Comparison of ENCODE assay signal across 7 cellular contexts in the genomic region with DNA sequence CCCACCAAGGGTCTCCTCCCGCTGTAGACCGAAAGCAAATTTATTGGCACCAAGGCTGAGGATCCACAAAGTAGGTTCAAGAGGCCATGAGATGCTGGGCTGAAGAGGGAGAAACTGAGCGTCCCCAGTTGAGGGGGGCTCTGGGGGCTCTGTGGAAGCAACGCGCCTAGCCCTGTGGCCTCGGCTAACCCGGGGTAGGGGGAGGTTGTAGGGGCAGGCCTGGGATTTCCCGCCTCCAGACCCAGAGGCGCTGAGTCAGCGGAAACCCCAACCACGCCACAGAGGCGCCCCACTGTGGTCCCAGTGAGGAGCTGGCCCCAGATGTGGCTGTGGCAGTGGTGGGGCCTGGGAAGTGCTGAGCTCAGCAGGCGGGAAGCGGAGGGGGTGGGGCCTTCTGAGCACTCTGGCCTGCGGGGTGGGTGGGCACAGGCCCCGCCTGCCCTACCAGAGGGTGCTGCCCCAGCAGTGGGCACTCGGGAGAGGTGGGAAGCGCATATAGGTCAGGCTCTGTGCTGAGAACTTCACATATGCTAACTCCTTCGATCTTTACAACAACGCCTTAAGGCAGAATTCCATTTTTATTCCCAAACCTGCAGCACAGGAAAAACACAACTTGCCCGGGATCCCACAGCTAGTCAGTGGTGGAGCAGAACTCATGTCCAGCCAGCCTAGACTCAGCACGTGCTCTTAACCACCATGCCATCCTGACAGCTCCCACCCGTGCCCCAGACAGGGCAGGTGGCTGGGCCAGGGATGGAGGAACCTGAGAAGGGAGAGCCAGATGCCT. TPM values are rescaled to one million over a fixed set of nuclear protein-coding genes. Genes with fewer than 3 reads are reported as not detected.
A peak's percentile ranks its signal among the peaks of the same experiment; 100 is the strongest.
DNase-seq lines count a peak whose midpoint lies in the region; ATAC-seq, FAIRE-seq and TF ChIP-seq lines count a peak whose summit lies in the region.

No MANE protein-coding gene starts in this region.

- H3K4me1 Mint-ChIP-seq in CD14-positive monocyte, result peaks cover 25% of the 10 kb centered on the region

- H3K4me2 ChIP-seq in K562 (ENCODE audit: insufficient read depth, low read length), result peak overlapping the region; percentile 7; the same call in 1 of the 2 replicates

- CTCF ChIA-PET in K562 (lab: Yijun Ruan, JAX; ENCODE audit: low intra/inter-chr PET ratio), result interaction anchor here (1.1 kb wide), 1 partner anchor 42 kb away, joined by 6 read pairs; no protein-coding TSS in a partner anchor

- H3K27ac Mint-ChIP-seq in CD14-positive monocyte, result no peak overlapping the region

- no peaks in the 10 kb centered on the region for H3K36me3 Mint-ChIP-seq in CD14-positive monocyte

- TF ChIP-seq CTCF in K562 (IDR thresholded peaks at IDR 0.05 in 2 of 3, conservative IDR thresholded peaks at IDR 0.05 in 1 of 3; ENCODE audit: insufficient read depth in 2 of 3, low read depth in 1 of 3, low read length in 3 of 3) (peak; percentile 61 to 85 (median 75)), kidney epithelial cell (IDR thresholded peaks at IDR 0.05; ENCODE audit: insufficient read depth, low read length, poor library complexity, severe bottlenecking) (peak; percentile 37), CD14-positive monocyte (IDR thresholded peaks at IDR 0.05) (no peak)

- BruUV-seq in K562 (replicated peaks; lab: Mats Ljungman, UMichigan), result no TSS peak

- peak; percentile 95 for ATAC-seq in K562

- TF ChIP-seq EP300 in K562 (IDR thresholded peaks at IDR 0.05; ENCODE audit: low read length), result peak; percentile 35; the same call in 1 of the 2 replicates

- no peaks in the 10 kb centered on the region for H4K20me1 ChIP-seq in K562 (replicated peaks; ENCODE audit: control insufficient read depth, insufficient read depth, low read length)

- peak overlapping the region in 1 of 2 donors; percentile 59 for H3K4me3 Mint-ChIP-seq in CD14-positive monocyte

- in situ Hi-C loops in K562 (cut with MboI), result no loop called here

- POLR2A ChIA-PET in K562 (lab: Yijun Ruan, JAX), result interaction anchor here (0.7 to 3.1 kb wide), 3 partner anchors 12 to 129 kb away, joined by 3 to 13 read pairs (median 5); no protein-coding TSS in a partner anchor

- no peaks in the 10 kb centered on the region for H3K9me1 ChIP-seq in K562 (ENCODE audit: control insufficient read depth, insufficient read depth, low read length)

- no peaks in the 10 kb centered on the region for H3K9me3 ChIP-seq in K562 (replicated peaks; ENCODE audit: control insufficient read depth, insufficient read depth, low read depth, low read length)

- H2AFZ ChIP-seq in K562 (ENCODE audit: low read depth, low read length), result peak overlapping the region; percentile 85

- H3K4me3 ChIP-seq in K562, result no peak overlapping the region
- no peak overlapping the region for H3K4me3 ChIP-seq in kidney epithelial cell (ENCODE audit: low read depth, low read length)

- TF ChIP-seq POLR2A in K562 (conservative IDR thresholded peaks at IDR 0.05), result no peak

- H3K9ac ChIP-seq in K562 (ENCODE audit: insufficient read depth in 1 of 2, low read depth in 2 of 2, low read length in 2 of 2), result peak overlapping the region; percentile 8 to 38; a peak in 3 of 4 replicates

- H3K36me3 ChIP-seq in K562 (ENCODE audit: control insufficient read depth, insufficient read depth, low read length) (no peaks in the 10 kb centered on the region), kidney epithelial cell (ENCODE audit: control insufficient read depth, insufficient read depth, low read length) (no peaks in the 10 kb centered on the region)

- peaks cover 14 to 27% of the 10 kb centered on the region in 2 experiments for H3K4me1 ChIP-seq in K562 (replicated peaks in 1 of 2; ENCODE audit: control insufficient read depth in 2 of 2, insufficient read depth in 2 of 2, low read length in 2 of 2)

- WGBS in K562 (ENCODE audit: insufficient coverage, low coverage, missing lambda C conversion rate), result 29% methylated on average over 22 of the region's 23 CpGs

- FAIRE-seq in K562 (lab: Jason Lieb, UNC), result peak; percentile 81

- H3K27me3 Mint-ChIP-seq in CD14-positive monocyte (ENCODE audit: low read depth in 3 of 3), result peaks cover 29 to 43% (median 37%) of the 10 kb centered on the region in 3 donors

- peak; percentile 45 to 89 for TF ChIP-seq RAD21 in K562 (CRISPR knock-in tag; conservative IDR thresholded peaks at IDR 0.05 in 1 of 2, IDR thresholded peaks at IDR 0.05 in 1 of 2)

- no peaks in the 10 kb centered on the region for H3K79me2 ChIP-seq in K562 (ENCODE audit: control insufficient read depth, insufficient read depth, low read length)

- H3K27ac ChIP-seq in K562 (ENCODE audit: extremely low read depth, low read depth, low read length), result peak overlapping the region; percentile 29; the same call in 2 of the 3 replicates

- H3K27me3 ChIP-seq in K562 (ENCODE audit: control insufficient read depth in 2 of 2, insufficient read depth in 2 of 2, low read length in 2 of 2) (peaks cover 16 to 56% of the 10 kb centered on the region in 2 experiments), kidney epithelial cell (ENCODE audit: control insufficient read depth, insufficient read depth, low read length) (no peaks in the 10 kb centered on the region)

- intact Hi-C loops in K562 (cut with micrococcal nuclease) (loop anchor here (2.0 kb wide), 1 partner anchor 42 kb away; no protein-coding TSS in a partner anchor), CD14-positive monocyte (cut with micrococcal nuclease) (no loop called here)

- H3K9me3 Mint-ChIP-seq in CD14-positive monocyte, result peaks cover 0 to 5% (median 0%) of the 10 kb centered on the region in 7 donors

- DNase-seq in H4 (ENCODE audit: low spot score), result peak; percentile 62
- peak in 4 of 5 experiments; percentile 24 to 79 (median 46) for DNase-seq in T-helper 2 cell
- peak; percentile 88 to 94 (median 93) for DNase-seq in K562 (ENCODE audit: extremely low read depth in 1 of 4, low spot score in 3 of 4)
- DNase-seq in kidney epithelial cell (ENCODE audit: low read depth), result no peak
- peak; percentile 64 for DNase-seq in stimulated activated CD4-positive, alpha-beta T cell treated with anti-CD3 and anti-CD28 coated beads, Interleukin-4, amount 100 ng/mL, for 24 hours
- no peak for DNase-seq in CD14-positive monocyte (ENCODE audit: low spot score)
- no peak for DNase-seq in NCI-H2227 (lab: John Stamatoyannopoulos, UW; ENCODE audit: unreplicated experiment)

TF ChIP-seq in K562, 482 proteins besides CTCF, POLR2A, EP300 and RAD21 (continues in another document):
- TF ChIP-seq FOSL1 (tag; conservative IDR thresholded peaks at IDR 0.05), result peak; percentile 69
- no peak for TF ChIP-seq FOXK1 (CRISPR knock-in tag; IDR thresholded peaks at IDR 0.05; ENCODE audit: borderline replicate concordance)
- TF ChIP-seq, protein P1, sequence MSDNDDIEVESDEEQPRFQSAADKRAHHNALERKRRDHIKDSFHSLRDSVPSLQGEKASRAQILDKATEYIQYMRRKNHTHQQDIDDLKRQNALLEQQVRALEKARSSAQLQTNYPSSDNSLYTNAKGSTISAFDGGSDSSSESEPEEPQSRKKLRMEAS (CRISPR knock-in tag; IDR thresholded peaks at IDR 0.05), result peak; percentile 66; the same call in 1 of the 2 replicates
- no peak for TF ChIP-seq SAP30 (IDR thresholded peaks at IDR 0.05; ENCODE audit: borderline replicate concordance, insufficient read depth, low read depth, low read length, poor library complexity, severe bottlenecking)
- no peak for TF ChIP-seq SETDB1 (IDR thresholded peaks at IDR 0.05; ENCODE audit: low read length)

RNA-seq across cellular contexts. Expression of a gene that starts 1.5 kb away (rescaled TPM):
- 9.2 and 12.2 TPM in 2 replicates for total RNA-seq in H4 (2014; rRNA removed; shearing (Covaris generic))
- 0.44 TPM in 1 of 2 replicates, not detected in the other for total RNA-seq in K562 (2011; cell fraction: chromatin; rRNA removed; ENCODE audit: low replicate concordance)
- total RNA-seq in K562 (2011; cell fraction: nucleolus; rRNA removed), result 0.13 and 0.17 TPM in 2 replicates
- not detected in 2 replicates for total RNA-seq in K562 (2011; cell fraction: nucleoplasm; rRNA removed)
- total RNA-seq in K562 (2014; rRNA removed), result 0.04 TPM in 1 of 2 replicates, not detected in the other
- not detected in 2 replicates for total RNA-seq in K562 (2014; rRNA removed; fragmentation: Illumina TruSeq; extraction: Trizol)
- 0.08 TPM in 1 of 2 replicates, not detected in the other for total RNA-seq in K562 (2015; rRNA removed; fragmentation: Illumina TruSeq; extraction: Trizol)
- 0.54 and 0.60 TPM in 2 replicates for total RNA-seq in K562 (2021)
- polyA plus RNA-seq in K562 (2011; rRNA removed), result 0.11 TPM in 1 of 2 replicates, not detected in the other
- not detected in 2 replicates for polyA plus RNA-seq in K562 (2011; cell fraction: cytosol; rRNA removed)
- polyA plus RNA-seq in K562 (2011; cell fraction: nucleus; rRNA removed), result 0.31 and 0.36 TPM in 2 replicates
- polyA plus RNA-seq in K562 (2012), result 0.37 TPM in 1 of 2 replicates, not detected in the other
- polyA plus RNA-seq in K562 (2014; fragmentation: Illumina TruSeq; extraction: Trizol), result not detected in 2 replicates
- polyA plus RNA-seq in K562 (2014; fragmentation: Nextera tagmentation; extraction: Ambion mirVana), result not detected
- polyA plus RNA-seq in K562 (2014; rRNA removed), result 0.11 TPM in 1 of 2 replicates, not detected in the other
- not detected in 2 replicates for polyA minus RNA-seq in K562 (2011; rRNA and poly(A)+ RNA removed)
- not detected in 2 replicates for polyA minus RNA-seq in K562 (2011; cell fraction: cytosol; rRNA and poly(A)+ RNA removed)
- polyA minus RNA-seq in K562 (2011; cell fraction: nucleus; rRNA and poly(A)+ RNA removed), result not detected in 2 replicates
- total RNA-seq in kidney epithelial cell, result 9.2 and 10.8 TPM in 2 replicates
- not detected for polyA plus RNA-seq in CD14-positive monocyte

RNA-seq across cellular contexts. Expression of a gene that starts 58.9 kb away (rescaled TPM):
- 2.4 and 3.5 TPM in 2 replicates for total RNA-seq in H4 (2014; rRNA removed; shearing (Covaris generic))
- total RNA-seq in K562 (2011; cell fraction: chromatin; rRNA removed; ENCODE audit: low replicate concordance), result 0.42 and 2.8 TPM in 2 replicates
- 1.2 and 2.5 TPM in 2 replicates for total RNA-seq in K562 (2011; cell fraction: nucleolus; rRNA removed)
- 0.31 and 0.44 TPM in 2 replicates for total RNA-seq in K562 (2011; cell fraction: nucleoplasm; rRNA removed)
- 0.23 and 0.33 TPM in 2 replicates for total RNA-seq in K562 (2014; rRNA removed)
- 0.04 TPM in 1 of 2 replicates, not detected in the other for total RNA-seq in K562 (2014; rRNA removed; fragmentation: Illumina TruSeq; extraction: Trizol)
- 0.22 and 0.23 TPM in 2 replicates for total RNA-seq in K562 (2015; rRNA removed; fragmentation: Illumina TruSeq; extraction: Trizol)
- total RNA-seq in K562 (2021), result 0.22 and 0.34 TPM in 2 replicates
- polyA plus RNA-seq in K562 (2011; rRNA removed), result 0.14 and 0.38 TPM in 2 replicates
- 0.27 and 0.35 TPM in 2 replicates for polyA plus RNA-seq in K562 (2011; cell fraction: cytosol; rRNA removed)
- polyA plus RNA-seq in K562 (2011; cell fraction: nucleus; rRNA removed), result 2.0 and 3.4 TPM in 2 replicates
- polyA plus RNA-seq in K562 (2012), result 0.17 and 0.54 TPM in 2 replicates
- polyA plus RNA-seq in K562 (2014; fragmentation: Illumina TruSeq; extraction: Trizol), result 0.07 and 0.11 TPM in 2 replicates
- polyA plus RNA-seq in K562 (2014; fragmentation: Nextera tagmentation; extraction: Ambion mirVana), result not detected
- polyA plus RNA-seq in K562 (2014; rRNA removed), result 0.18 and 0.20 TPM in 2 replicates
- 0.09 and 0.53 TPM in 2 replicates for polyA minus RNA-seq in K562 (2011; rRNA and poly(A)+ RNA removed)
- 1.2 TPM in 1 of 2 replicates, not detected in the other for polyA minus RNA-seq in K562 (2011; cell fraction: cytosol; rRNA and poly(A)+ RNA removed)
- polyA minus RNA-seq in K562 (2011; cell fraction: nucleus; rRNA and poly(A)+ RNA removed), result 0.67 and 1.7 TPM in 2 replicates
- total RNA-seq in kidney epithelial cell, result 1.5 and 2.6 TPM in 2 replicates
- not detected for polyA plus RNA-seq in CD14-positive monocyte

Comparison
In these comparisons a context has a peak if more than half of its experiments do, and no peak if none do; other contexts are left out.
1. DNase-seq: peak in H4 (single experiment), T-helper 2 cell (4 of 5), K562 (4 of 4) and stimulated activated CD4-positive, alpha-beta T cell treated with anti-CD3 and anti-CD28 coated beads, Interleukin-4, amount 100 ng/mL, for 24 hours (single experiment); none in kidney epithelial cell (single experiment), CD14-positive monocyte (single experiment) and NCI-H2227 (single experiment).